In the genomic region with DNA sequence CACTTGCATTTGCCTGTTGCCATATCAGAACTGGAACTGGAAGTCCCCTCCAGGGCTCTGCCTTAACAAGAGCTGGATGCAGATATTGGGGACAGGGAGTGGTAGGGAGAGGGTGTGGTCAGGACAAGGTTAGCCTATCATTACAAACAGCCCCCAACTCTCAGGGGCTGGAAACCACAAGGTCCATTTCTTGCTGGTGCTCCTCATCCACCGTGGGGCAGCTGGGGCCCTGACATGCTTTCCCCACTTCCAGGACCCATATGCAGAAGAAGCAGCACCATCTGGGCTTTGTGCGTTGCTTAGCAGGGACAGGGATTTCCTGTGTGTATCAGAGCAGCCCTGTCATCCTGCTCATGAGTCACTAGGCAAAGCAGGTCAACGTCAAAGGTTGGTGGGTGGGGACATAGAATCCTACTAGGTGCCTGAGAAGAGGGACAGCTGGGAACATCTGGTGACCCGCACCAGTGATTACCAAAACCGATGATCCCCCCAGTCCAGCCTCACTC, we compare ENCODE assay signal across 8 cellular contexts. TPM values are rescaled to one million over a fixed set of nuclear protein-coding genes. Genes with fewer than 3 reads are reported as not detected.
DNase-seq lines count a peak whose midpoint lies in the region; ATAC-seq and TF ChIP-seq lines count a peak whose summit lies in the region.

No MANE protein-coding gene starts in this region.

- H3K4me2 ChIP-seq in fibroblast of lung (ENCODE audit: extremely low read depth, insufficient read depth, low read length): no peak overlapping the region
- H3K4me2 ChIP-seq in neuronal stem cell (ENCODE audit: insufficient read depth, low read length, poor library complexity, severe bottlenecking): no peak overlapping the region

- H3K4me3 ChIP-seq in CD4-positive, CD25-positive, alpha-beta regulatory T cell (ENCODE audit: low read depth, low read length): no peak overlapping the region
- no peak overlapping the region for H3K4me3 ChIP-seq in WERI-Rb-1 (ENCODE audit: low read depth, low read length)
- no peak overlapping the region for H3K4me3 ChIP-seq in fibroblast of lung (replicated peaks in 1 of 4; ENCODE audit: control extremely low read depth in 1 of 4, insufficient read depth in 1 of 4, low read depth in 3 of 4, low read length in 4 of 4)
- no peak overlapping the region for H3K4me3 ChIP-seq in stomach
- H3K4me3 ChIP-seq in neuronal stem cell (ENCODE audit: low read length in 2 of 2): no peak overlapping the region

- no peak overlapping the region for H2AK5ac ChIP-seq in neuronal stem cell (ENCODE audit: low read depth, low read length)

- no peak overlapping the region for H3K23ac ChIP-seq in neuronal stem cell (ENCODE audit: low read depth, low read length, poor library complexity)

- H3K4me1 ChIP-seq in CD4-positive, CD25-positive, alpha-beta regulatory T cell (ENCODE audit: control insufficient read depth, insufficient read depth, low read length, poor library complexity, severe bottlenecking): peaks cover 8% of the 10 kb centered on the region
- H3K4me1 ChIP-seq in fibroblast of lung (ENCODE audit: control insufficient read depth, extremely low read depth, insufficient read depth, low read length) (peaks cover 3% of the 10 kb centered on the region), stomach (no peaks in the 10 kb centered on the region), neuronal stem cell (ENCODE audit: control insufficient read depth in 2 of 2, insufficient read depth in 1 of 2, low read depth in 1 of 2, low read length in 2 of 2) (no peaks in the 10 kb centered on the region)

- H3K14ac ChIP-seq in neuronal stem cell (ENCODE audit: low read length): no peak overlapping the region

- WGBS in stomach, 5 donors: 40 to 56% (median 50%) methylated on average over 5 of the region's 5 CpGs
- no CpG with 5 or more reads among the region's 5 CpGs for WGBS in neuronal stem cell (ENCODE audit: extremely low coverage in 2 of 2, insufficient read length in 2 of 2, insufficient replicate concordance in 1 of 2), 2 donors

- no peaks in the 10 kb centered on the region for H3K36me3 ChIP-seq in CD4-positive, CD25-positive, alpha-beta regulatory T cell (ENCODE audit: control insufficient read depth, insufficient read depth, low read length)
- no peaks in the 10 kb centered on the region for H3K36me3 ChIP-seq in WERI-Rb-1
- H3K36me3 ChIP-seq in fibroblast of lung (ENCODE audit: control insufficient read depth, insufficient read depth, low read length): no peaks in the 10 kb centered on the region
- peaks cover 0 to 17% (median 2%) of the 10 kb centered on the region in 4 donors for H3K36me3 ChIP-seq in stomach
- H3K36me3 ChIP-seq in neuronal stem cell (replicated peaks in 1 of 2; ENCODE audit: control insufficient read depth in 2 of 2, insufficient read depth in 2 of 2, low read length in 2 of 2): no peaks in the 10 kb centered on the region

- H2BK5ac ChIP-seq in neuronal stem cell (ENCODE audit: low read length): no peak overlapping the region

- no peaks in the 10 kb centered on the region for H3K79me1 ChIP-seq in neuronal stem cell (ENCODE audit: low read depth, low read length)

- intact Hi-C loops in stomach (cut with DNase I; ENCODE audit: low total_unique reads): no loop called here

- TF ChIP-seq EP300 in stomach (IDR thresholded peaks at IDR 0.05): no peak

- H3K4me1 Mint-ChIP-seq in CD4-positive, CD25-positive, alpha-beta regulatory T cell: peaks cover 0 to 15% (median 4%) of the 10 kb centered on the region in 4 donors

- TF ChIP-seq POLR2A in stomach (IDR thresholded peaks at IDR 0.05): no peak

- peak; percentile 94 to 95 for ATAC-seq in CD4-positive, CD25-positive, alpha-beta regulatory T cell (ENCODE audit: low read depth in 2 of 2)
- ATAC-seq in GM19455 (IDR thresholded peaks at IDR 0.05; ENCODE audit: unreplicated experiment) (peak; percentile 90), HG03378 (IDR thresholded peaks at IDR 0.05; ENCODE audit: unreplicated experiment) (peak; percentile 93)

- H3K18ac ChIP-seq in neuronal stem cell (ENCODE audit: low read length): no peak overlapping the region

- no peak overlapping the region for H2AFZ ChIP-seq in fibroblast of lung (ENCODE audit: low read length)
- H2AFZ ChIP-seq in neuronal stem cell (ENCODE audit: low read length): no peak overlapping the region

- peaks cover 4% of the 10 kb centered on the region for H3K27me3 Mint-ChIP-seq in CD4-positive, CD25-positive, alpha-beta regulatory T cell

- H3K9me3 ChIP-seq in CD4-positive, CD25-positive, alpha-beta regulatory T cell (ENCODE audit: control insufficient read depth in 2 of 2, low read length in 2 of 2): no peaks in the 10 kb centered on the region
- H3K9me3 ChIP-seq in WERI-Rb-1 (ENCODE audit: severe bottlenecking): no peaks in the 10 kb centered on the region
- H3K9me3 ChIP-seq in fibroblast of lung (ENCODE audit: control insufficient read depth, insufficient read depth, low read depth, low read length): no peaks in the 10 kb centered on the region
- H3K9me3 ChIP-seq in stomach: no peaks in the 10 kb centered on the region
- no peaks in the 10 kb centered on the region for H3K9me3 ChIP-seq in neuronal stem cell (replicated peaks in 1 of 2; ENCODE audit: control insufficient read depth in 2 of 2, insufficient read depth in 1 of 2, low read depth in 1 of 2, low read length in 2 of 2)

- no peak overlapping the region for H2BK120ac ChIP-seq in neuronal stem cell (ENCODE audit: low read depth, low read length)

- TF ChIP-seq CTCF in WERI-Rb-1 (IDR thresholded peaks at IDR 0.05; ENCODE audit: low read depth, low read length) (no peak), fibroblast of lung (conservative IDR thresholded peaks at IDR 0.05 in 1 of 2, IDR thresholded peaks at IDR 0.05 in 1 of 2; ENCODE audit: low read depth in 1 of 2, low read length in 2 of 2) (no peak), stomach (IDR thresholded peaks at IDR 0.05) (no peak)

- no peaks in the 10 kb centered on the region for H3K79me2 ChIP-seq in fibroblast of lung (ENCODE audit: control insufficient read depth, insufficient read depth, low read length)

- H4K91ac ChIP-seq in neuronal stem cell (ENCODE audit: low read depth, low read length, poor library complexity): no peak overlapping the region

- no peak overlapping the region for H3K4me3 Mint-ChIP-seq in CD4-positive, CD25-positive, alpha-beta regulatory T cell

- no peak overlapping the region for H3K27ac ChIP-seq in CD4-positive, CD25-positive, alpha-beta regulatory T cell (ENCODE audit: insufficient read depth, low read length, poor library complexity, severe bottlenecking)
- H3K27ac ChIP-seq in WERI-Rb-1 (no peak overlapping the region), fibroblast of lung (ENCODE audit: insufficient read depth, low read length) (no peak overlapping the region), stomach (peak overlapping the region in 2 of 5 donors; percentile 8 to 38), neuronal stem cell (replicated peaks; ENCODE audit: low read length) (no peak overlapping the region)

- H2BK15ac ChIP-seq in neuronal stem cell (ENCODE audit: low read length): no peak overlapping the region

- peaks cover 0 to 3% (median 0%) of the 10 kb centered on the region in 7 donors for H3K9me3 Mint-ChIP-seq in CD4-positive, CD25-positive, alpha-beta regulatory T cell

- no peaks in the 10 kb centered on the region for H3K36me3 Mint-ChIP-seq in CD4-positive, CD25-positive, alpha-beta regulatory T cell

- DNase-seq in CD4-positive, CD25-positive, alpha-beta regulatory T cell: peak in 2 of 3 donors; percentile 12 to 80
- peak; percentile 59 for DNase-seq in WERI-Rb-1
- peak; percentile 38 to 74 for DNase-seq in fibroblast of lung (ENCODE audit: low read depth in 2 of 2)
- DNase-seq in stomach: peak; percentile 41
- DNase-seq in neuronal stem cell (ENCODE audit: low spot score): no peak
- no peak for DNase-seq in GDM1 (lab: John Stamatoyannopoulos, UW)

- H3K9ac ChIP-seq in fibroblast of lung (ENCODE audit: insufficient read depth, low read length) (no peak overlapping the region), neuronal stem cell (ENCODE audit: low read depth, low read length, poor library complexity) (no peak overlapping the region)

- no peak overlapping the region for H3K4ac ChIP-seq in neuronal stem cell (ENCODE audit: low read length)

- H2BK12ac ChIP-seq in neuronal stem cell (ENCODE audit: low read length): no peak overlapping the region

- H3K27me3 ChIP-seq in CD4-positive, CD25-positive, alpha-beta regulatory T cell (ENCODE audit: control insufficient read depth, insufficient read depth, low read length): no peaks in the 10 kb centered on the region
- H3K27me3 ChIP-seq in WERI-Rb-1 (ENCODE audit: insufficient read depth, low read depth, severe bottlenecking): no peaks in the 10 kb centered on the region
- H3K27me3 ChIP-seq in fibroblast of lung (ENCODE audit: control insufficient read depth, insufficient read depth, low read length): no peaks in the 10 kb centered on the region
- no peaks in the 10 kb centered on the region for H3K27me3 ChIP-seq in stomach
- H3K27me3 ChIP-seq in neuronal stem cell (ENCODE audit: control insufficient read depth in 3 of 3, insufficient read depth in 3 of 3, low read depth in 1 of 3, low read length in 3 of 3): no peaks in the 10 kb centered on the region

- H4K20me1 ChIP-seq in fibroblast of lung (ENCODE audit: control insufficient read depth, extremely low read depth, insufficient read depth, low read length): no peaks in the 10 kb centered on the region

- H3K27ac Mint-ChIP-seq in CD4-positive, CD25-positive, alpha-beta regulatory T cell: peak overlapping the region in 2 of 3 donors; percentile 15 to 82

- H4K8ac ChIP-seq in neuronal stem cell (ENCODE audit: low read depth, low read length): no peak overlapping the region

RNA-seq across cellular contexts. Expression of a gene that starts 26.9 kb away (rescaled TPM):
- total RNA-seq in CD4-positive, CD25-positive, alpha-beta regulatory T cell: 0.81 TPM
- polyA plus RNA-seq in CD4-positive, CD25-positive, alpha-beta regulatory T cell: 1 to 10 TPM in 1 of 4 donors, under 1 TPM in 3; 0.19 to 1.7 (median 0.51) TPM
- 1.7 and 2.1 TPM in 2 replicates for total RNA-seq in fibroblast of lung
- polyA plus RNA-seq in fibroblast of lung: 1.6 and 2.6 TPM in 2 replicates
- 1.0 and 2.7 TPM in 2 replicates for polyA plus RNA-seq in fibroblast of lung (2012)
- 0.63 and 0.71 TPM in 2 replicates for polyA minus RNA-seq in fibroblast of lung (ENCODE audit: low replicate concordance)
- 10 to 100 TPM in 3 of 5 donors, 1 to 10 TPM in 2; 1.2 to 16.1 (median 13.4) TPM for total RNA-seq in stomach
- 1 to 10 TPM; 3.1 to 9.0 (median 4.5) TPM for polyA plus RNA-seq in stomach
- 8.1 TPM for polyA plus RNA-seq in neuronal stem cell (2013, experiment 1 of 2)
- polyA plus RNA-seq in neuronal stem cell (2013, experiment 2 of 2): 7.6 TPM

Comparison
In these comparisons a context has a peak if more than half of its experiments do, and no peak if none do; other contexts are left out.
1. DNase-seq: peak in CD4-positive, CD25-positive, alpha-beta regulatory T cell (2 of 3), WERI-Rb-1 (single experiment), fibroblast of lung (2 of 2) and stomach (single experiment); none in neuronal stem cell (single experiment) and GDM1 (single experiment).
2. Peak in every context shown above with its lines, with median percentiles within 50 percentile points of each other: ATAC-seq.